ENCODE assay signal across 13 cellular contexts in genomic region chr1:162736633-162737067, GRCh38. TPM values are rescaled to one million over a fixed set of nuclear protein-coding genes. Genes with fewer than 3 reads are reported as not detected.
A peak's percentile ranks its signal among the peaks of the same experiment; 100 is the strongest.
DNase-seq lines count a peak whose midpoint lies in the region; ATAC-seq and TF ChIP-seq lines count a peak whose summit lies in the region.
"Had no signal": no experiment of that assay in that cellular context is flagged by ENCODE, and none has a peak within 500 bp of the region (broad histone marks: within the 10 kb centered on the region; RNA-seq: fewer than 3 reads in every experiment).

No MANE protein-coding gene starts in this region.

- H3K36me3 ChIP-seq in right lobe of liver (no peaks in the 10 kb centered on the region), heart left ventricle (peaks cover 0 to 3% (median 0%) of the 10 kb centered on the region in 9 donors)
- H3K36me3 ChIP-seq: breast epithelium, ovary had no signal

- 80% methylated on average over 3 of the region's 3 CpGs for WGBS in right lobe of liver (ENCODE audit: insufficient coverage, low coverage, low lambda C conversion rate, missing lambda C conversion rate)
- WGBS in heart left ventricle, 4 donors, result 85 to 91% (median 87%) methylated on average over 3 of the region's 3 CpGs

- peaks cover 0 to 19% (median 0%) of the 10 kb centered on the region in 4 donors for H3K4me1 ChIP-seq in right lobe of liver
- peaks cover 0 to 29% (median 11%) of the 10 kb centered on the region in 12 donors for H3K4me1 ChIP-seq in heart left ventricle

- H3K27me3 ChIP-seq in right lobe of liver (no peaks in the 10 kb centered on the region), heart left ventricle (no peaks in the 10 kb centered on the region)
- H3K27me3 ChIP-seq: breast epithelium, ovary had no signal

- TF ChIP-seq POLR2A in right lobe of liver (IDR thresholded peaks at IDR 0.05) (no peak), heart left ventricle (IDR thresholded peaks at IDR 0.05) (no peak)

- peak; percentile 86 for ATAC-seq in GM19043 (IDR thresholded peaks at IDR 0.05; ENCODE audit: low read depth, unreplicated experiment)
- peak; percentile 81 for ATAC-seq in HG02588 (IDR thresholded peaks at IDR 0.05; ENCODE audit: unreplicated experiment)
- ATAC-seq in HG03354 (IDR thresholded peaks at IDR 0.05; ENCODE audit: poor library complexity, severe bottlenecking, unreplicated experiment), result peak; percentile 82
- no peak for ATAC-seq in right lobe of liver
- no peak for ATAC-seq in heart left ventricle

- intact Hi-C loops in right lobe of liver (cut with DNase I), result no loop called here
- intact Hi-C loops in heart left ventricle (cut with DNase I), result loop anchor here in 1 of 10 donors (10.0 kb wide), 1 partner anchor 112 kb away; no protein-coding TSS in a partner anchor

- DNase-seq in GM10248 (ENCODE audit: extremely low spot score), result peak; percentile 31
- DNase-seq in stimulated activated CD4-positive, alpha-beta T cell treated with anti-CD3 and anti-CD28 coated beads, Interleukin-4, amount 100 ng/mL, for 4 hours, result no peak
- no peak for DNase-seq in SIG-M5 treated with dmso at 0.1 percent for 504 hours (lab: John Stamatoyannopoulos, UW; ENCODE audit: unreplicated experiment)
- no peak for DNase-seq in right lobe of liver
- DNase-seq in heart left ventricle, result no peak
- DNase-seq: DMS53; NCI-H1092 treated with DMSO at 0.1 percent for 48 hours; ovary; stimulated activated CD4-positive, alpha-beta T cell treated with anti-CD3 and anti-CD28 coated beads, Interleukin-2, amount 100 ng/mL, for 24 hours had no signal

- H3K4me3 ChIP-seq in right lobe of liver (no peak overlapping the region), heart left ventricle (no peak overlapping the region)
- H3K4me3 ChIP-seq: breast epithelium, ovary had no signal

- H3K9me3 ChIP-seq in right lobe of liver (no peaks in the 10 kb centered on the region), heart left ventricle (no peaks in the 10 kb centered on the region)
- H3K9me3 ChIP-seq: breast epithelium, ovary had no signal

- H3K27ac ChIP-seq in right lobe of liver, result no peak overlapping the region
- no peak overlapping the region for H3K27ac ChIP-seq in heart left ventricle
- H3K27ac ChIP-seq: breast epithelium, ovary had no signal

- CTCF ChIA-PET in GM10248 (lab: Yijun Ruan, JAX), result interaction anchor here (1.4 kb wide), 1 partner anchor 10 kb away, joined by 4 read pairs; no protein-coding TSS in a partner anchor

- TF ChIP-seq CTCF in GM10248 (IDR thresholded peaks at IDR 0.05; ENCODE audit: control extremely low read depth, extremely low read depth, low read depth, missing control alignments) (no peak), right lobe of liver (IDR thresholded peaks at IDR 0.05) (no peak), heart left ventricle (IDR thresholded peaks at IDR 0.05) (no peak)

- POLR2A ChIA-PET in GM10248 (lab: Yijun Ruan, JAX), result no interaction called here

RNA-seq across cellular contexts. Expression of gene HSD17B7, which starts 53.9 kb away (rescaled TPM):
- total RNA-seq in right lobe of liver, result 10 to 100 TPM; 10.4 to 32.1 (median 17.6) TPM
- 1 to 10 TPM; 2.6 to 6.9 (median 4.0) TPM for total RNA-seq in heart left ventricle
- 10 to 100 TPM in 1 of 2 donors, 1 to 10 TPM in 1; 2.7 to 15.9 TPM for polyA plus RNA-seq in heart left ventricle

Comparison
In these comparisons a context has a peak if more than half of its experiments do, and no peak if none do; other contexts are left out.
1. ATAC-seq: peak in GM19043 (single experiment), HG02588 (single experiment) and HG03354 (single experiment); none in right lobe of liver (0 of 4) and heart left ventricle (0 of 4).